ENCODE assay signal across 1 cellular context in the genomic region with DNA sequence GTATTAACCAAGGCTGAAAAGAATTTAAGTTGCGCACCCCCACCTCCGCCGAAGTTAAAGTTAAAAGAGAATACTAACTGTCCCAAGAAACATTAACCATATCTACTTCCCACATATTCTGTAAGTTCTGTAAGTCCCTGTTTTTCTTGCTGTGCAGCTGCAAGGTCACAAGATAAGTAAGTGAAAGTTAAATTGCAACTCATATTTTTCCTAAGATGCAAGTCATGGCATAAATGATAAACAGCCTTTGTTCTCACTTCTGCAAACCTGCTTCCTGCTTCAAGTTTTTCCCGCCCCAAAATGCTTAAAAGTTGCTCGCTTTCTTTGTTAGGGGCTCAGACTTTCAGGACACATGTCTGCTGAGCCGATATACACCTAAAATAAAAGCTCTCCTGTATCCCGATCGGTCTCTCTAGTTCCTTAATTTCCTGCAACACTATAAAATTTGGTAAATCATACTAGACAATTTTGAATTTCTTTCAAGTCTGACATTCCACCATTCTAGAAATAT.
TF ChIP-seq lines count a peak whose summit lies in the region.

No MANE protein-coding gene starts in this region.

TF ChIP-seq in K562, 482 proteins besides CTCF, POLR2A, EP300 and RAD21 (continued from another document and continues in another):
- TF ChIP-seq FOXP4 (CRISPR knock-in tag; IDR thresholded peaks at IDR 0.05; ENCODE audit: borderline replicate concordance) (no peak), HNRNPL (IDR thresholded peaks at IDR 0.05; ENCODE audit: low read depth, low read length) (no peak), SPI1 (IDR thresholded peaks at IDR 0.05; ENCODE audit: borderline replicate concordance, low read depth, low read length) (peak; percentile 89), NFIC (IDR thresholded peaks at IDR 0.05) (peak; percentile 84), RNF2 (IDR thresholded peaks at IDR 0.05) (peak; percentile 94), PHTF2 (CRISPR knock-in tag; IDR thresholded peaks at IDR 0.05) (no peak), ID3 (CRISPR knock-in tag; IDR thresholded peaks at IDR 0.05) (no peak), ID3 (tag; IDR thresholded peaks at IDR 0.05) (peak; percentile 60; the same call in 1 of the 2 replicates), ZNF384 (IDR thresholded peaks at IDR 0.05; ENCODE audit: low read depth, low read length) (peak; percentile 52; the same call in 1 of the 2 replicates), SAP30 (IDR thresholded peaks at IDR 0.05; ENCODE audit: borderline replicate concordance, insufficient read depth, low read depth, low read length, poor library complexity, severe bottlenecking) (no peak), NCOA6 (IDR thresholded peaks at IDR 0.05) (no peak), HOMEZ (CRISPR knock-in tag; IDR thresholded peaks at IDR 0.05) (no peak), CBFA2T2 (conservative IDR thresholded peaks at IDR 0.05) (peak; percentile 96), ZBTB2 (IDR thresholded peaks at IDR 0.05) (no peak), ZNF507 (tag; conservative IDR thresholded peaks at IDR 0.05) (no peak), GABPA (tag; conservative IDR thresholded peaks at IDR 0.05; ENCODE audit: low read depth) (peak; percentile 52), STAT5A (IDR thresholded peaks at IDR 0.05; ENCODE audit: borderline replicate concordance, low read length) (peak; percentile 90), VEZF1 (CRISPR knock-in tag; IDR thresholded peaks at IDR 0.05) (peak; percentile 47), ELF1 (tag; IDR thresholded peaks at IDR 0.05) (peak; percentile 86), GATA2 (CRISPR knock-in tag; IDR thresholded peaks at IDR 0.05) (peak; percentile 81), ZNF316 (IDR thresholded peaks at IDR 0.05) (peak; percentile 99), MTA2 (IDR thresholded peaks at IDR 0.05; ENCODE audit: low read depth) (peak; percentile 88), SMARCA4 (IDR thresholded peaks at IDR 0.05) (peak; percentile 96), RBBP5 (IDR thresholded peaks at IDR 0.05; ENCODE audit: borderline replicate concordance, insufficient read depth, low read length, poor library complexity, severe bottlenecking) (peak; percentile 52), TEAD1 (CRISPR knock-in tag; IDR thresholded peaks at IDR 0.05) (peak in 1 of 2 experiments; percentile 80; a peak in 2 of 4 replicates), ZNF699 (CRISPR knock-in tag; IDR thresholded peaks at IDR 0.05; ENCODE audit: insufficient replicate concordance) (no peak), HMBOX1 (IDR thresholded peaks at IDR 0.05) (peak; percentile 98), HMG20A (CRISPR knock-in tag; conservative IDR thresholded peaks at IDR 0.05) (no peak), NR2C1 (IDR thresholded peaks at IDR 0.05) (peak; percentile 43; the same call in 1 of the 2 replicates), NR2C1 (tag; IDR thresholded peaks at IDR 0.05) (peak; percentile 67), ZNF449 (CRISPR knock-in tag; IDR thresholded peaks at IDR 0.05) (peak; percentile 64; the same call in 1 of the 2 replicates), MGA (IDR thresholded peaks at IDR 0.05) (peak; percentile 84)
